In the genomic region with DNA sequence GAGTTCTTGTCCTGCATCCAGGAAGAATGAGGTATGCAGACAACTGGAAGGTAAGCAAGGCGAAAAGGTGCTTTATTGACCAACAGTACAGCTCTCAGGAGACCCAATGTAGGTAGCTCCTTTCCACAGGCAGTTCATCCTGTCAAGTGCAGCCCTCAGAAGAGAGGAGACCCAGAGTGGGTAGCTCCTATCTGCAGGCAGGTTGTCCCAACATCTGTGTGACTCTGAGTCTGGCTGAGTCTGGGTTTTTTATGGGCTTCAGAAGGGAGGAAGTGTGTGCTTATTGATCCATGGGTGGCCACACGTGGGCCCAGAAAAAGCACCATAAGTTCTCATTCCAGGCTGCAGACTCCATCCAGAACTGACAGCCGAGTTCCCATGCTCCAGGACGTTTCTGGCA, we compare ENCODE assay signal across 31 cellular contexts.
"Had no signal": no experiment of that assay in that cellular context is flagged by ENCODE, and none has a peak within 500 bp of the region (broad histone marks: within the 10 kb centered on the region; RNA-seq: fewer than 3 reads in every experiment).

No MANE protein-coding gene starts in this region.

- H3K9me3 ChIP-seq: ascending aorta, colonic mucosa had no signal

- H3K4me3 ChIP-seq: ascending aorta, cardiac muscle cell, colonic mucosa had no signal

- ATAC-seq: activated CD8-positive, alpha-beta memory T cell treated with anti-CD3 and anti-CD28 coated beads, Interleukin-2, amount 10 ng/mL, durations not matched to agents 7 days and 5 days; activated CD8-positive, alpha-beta T cell treated with anti-CD3 and anti-CD28 coated beads for 36 hours; activated naive CD8-positive, alpha-beta T cell treated with anti-CD3 and anti-CD28 coated beads, Interleukin-2, amount 50 U/mL, for 24 hours had no signal

- FAIRE-seq: bronchial epithelial cell, TTC549 had no signal

- H3K36me3 ChIP-seq: ascending aorta, cardiac muscle cell, colonic mucosa had no signal

- H3K27ac ChIP-seq: ascending aorta, cardiac muscle cell, colonic mucosa, VCaP had no signal

- H3K27me3 ChIP-seq: ascending aorta, cardiac muscle cell, colonic mucosa had no signal

- DNase-seq: activated B cell treated with CpG ODN at 0.5 μM for 24 hours; activated CD4-positive, alpha-beta memory T cell treated with anti-CD3 and anti-CD28 coated beads for 36 hours; activated CD4-positive, alpha-beta T cell treated with anti-CD3 and anti-CD28 coated beads for 4 hours; activated CD4-positive, alpha-beta T cell treated with anti-CD3 and anti-CD28 coated beads, Interleukin-2, amount 10 ng/mL, durations not matched to agents 24 days and 14 days; activated CD4-positive, alpha-beta T cell treated with anti-CD3 and anti-CD28 coated beads, Interleukin-2, amount 50 U/mL, for 1 hour; activated CD4-positive, alpha-beta T cell treated with anti-CD3 and anti-CD28 coated beads, Interleukin-2, amount 50 U/mL, for 4 hours; activated CD4-positive, CD25-positive, alpha-beta regulatory T cell treated with anti-CD3 and anti-CD28 coated beads, Interleukin-2, amount 50 U/mL, for 72 hours; activated CD8-positive, alpha-beta memory T cell treated with anti-CD3 and anti-CD28 coated beads for 24 hours; activated CD8-positive, alpha-beta memory T cell treated with anti-CD3 and anti-CD28 coated beads, Interleukin-2, amount 10 ng/mL, durations not matched to agents 7 days and 5 days; activated CD8-positive, alpha-beta memory T cell treated with anti-CD3 and anti-CD28 coated beads, Interleukin-2, amount 50 U/mL, for 48 hours; activated CD8-positive, alpha-beta T cell treated with anti-CD3 and anti-CD28 coated beads for 36 hours; activated effector memory CD4-positive, alpha-beta T cell treated with Interleukin-2 at 50 U/mL for 16 hours; activated gamma-delta T cell; activated naive CD4-positive, alpha-beta T cell treated with anti-CD3 and anti-CD28 coated beads, Interleukin-2, amount 10 ng/mL, durations not matched to agents 7 days and 5 days; activated naive CD4-positive, alpha-beta T cell treated with Interleukin-2 at 50 U/mL for 16 hours; activated naive CD8-positive, alpha-beta T cell treated with anti-CD3 and anti-CD28 coated beads, Interleukin-2, amount 10 ng/mL, durations not matched to agents 7 days and 5 days; activated naive CD8-positive, alpha-beta T cell treated with anti-CD3 and anti-CD28 coated beads, Interleukin-2, amount 50 U/mL, for 24 hours; activated T-cell treated with anti-CD3 and anti-CD28 coated beads, Interleukin-2, amount 50 U/mL, for 24 hours; activated T-cell treated with anti-CD3 and anti-CD28 coated beads, Interleukin-2, amount 50 U/mL, for 48 hours; amygdala; anterior cingulate cortex; caudate nucleus; cerebellar nuclear complex; colonic mucosa; T-helper 2 cell; T-helper 9 cell had no signal

- H3K4me1 ChIP-seq: ascending aorta, colonic mucosa had no signal
